ENCODE assay signal across 37 cellular contexts in the genomic region with DNA sequence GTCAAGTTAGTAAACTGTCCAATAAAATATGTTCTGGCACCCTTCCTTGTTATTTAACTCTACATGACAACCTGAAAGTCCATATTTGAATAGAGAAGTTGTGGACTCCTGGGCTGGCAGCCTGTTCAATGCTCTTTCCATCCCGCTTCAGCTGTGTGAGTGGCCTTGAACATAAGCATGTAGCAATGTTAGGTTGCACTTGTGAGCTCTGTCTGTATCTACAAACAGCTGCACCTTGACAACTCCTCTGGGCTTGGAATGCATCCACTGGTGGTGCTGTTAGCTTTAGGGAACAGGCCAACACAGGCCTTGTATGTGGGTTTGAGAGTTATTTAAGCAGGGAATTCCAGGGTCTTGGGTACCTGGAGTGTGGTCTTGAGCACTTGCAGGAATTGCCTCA.
DNase-seq lines count a peak whose midpoint lies in the region; ATAC-seq, FAIRE-seq and TF ChIP-seq lines count a peak whose summit lies in the region.
"Had no signal": no experiment of that assay in that cellular context is flagged by ENCODE, and none has a peak within 500 bp of the region (broad histone marks: within the 10 kb centered on the region; RNA-seq: fewer than 3 reads in every experiment).

No MANE protein-coding gene starts in this region.

- H4K20me1 ChIP-seq in HepG2 (ENCODE audit: insufficient read depth, low read length) (no peaks in the 10 kb centered on the region), GM23338 (replicated peaks; ENCODE audit: insufficient read depth) (no peaks in the 10 kb centered on the region)
- H4K20me1 ChIP-seq: BLaER1; BLaER1 treated with 17β-estradiol and CSF1 and Interleukin-3, amounts not matched to agents 10 nM and 100 nM had no signal

- 13% methylated on average over 1 of the region's 1 CpG for WGBS in HepG2 (ENCODE audit: low lambda C conversion rate)
- 83% methylated on average over 1 of the region's 1 CpG for WGBS in right lobe of liver (ENCODE audit: insufficient coverage, low coverage, low lambda C conversion rate, missing lambda C conversion rate)

- TF ChIP-seq CTCF in HepG2 (CRISPR knock-in tag; IDR thresholded peaks at IDR 0.05), result no peak
- TF ChIP-seq CTCF in right lobe of liver (IDR thresholded peaks at IDR 0.05), result no peak
- no peak for TF ChIP-seq CTCF in GM23338 (conservative IDR thresholded peaks at IDR 0.05; ENCODE audit: low read depth in 2 of 2)

- H3K36me3 ChIP-seq in HepG2 (replicated peaks in 1 of 2; ENCODE audit: control insufficient read depth in 1 of 2, insufficient read depth in 2 of 2, low read length in 2 of 2), result no peaks in the 10 kb centered on the region
- no peaks in the 10 kb centered on the region for H3K36me3 ChIP-seq in right lobe of liver
- H3K36me3 ChIP-seq in GM23338 (ENCODE audit: insufficient read depth), result no peaks in the 10 kb centered on the region
- H3K36me3 ChIP-seq: BE2C had no signal

- ATAC-seq in HepG2 (peak; percentile 93), right lobe of liver (no peak), GM23338 (no peak)
- ATAC-seq in stimulated activated effector memory CD8-positive, alpha-beta T cell treated with anti-CD3 and anti-CD28 coated beads, Interleukin-12 subunit alpha, Interleukin-12 subunit beta, amount 100 ng/mL, for 72 hours, result peak; percentile 8
- ATAC-seq in activated CD4-positive, CD25-positive, alpha-beta regulatory T cell treated with anti-CD3 and anti-CD28 coated beads, Interleukin-2, amount 50 U/mL, for 24 hours, result no peak
- ATAC-seq in activated CD8-positive, alpha-beta memory T cell treated with anti-CD3 and anti-CD28 coated beads, Interleukin-2, amount 10 ng/mL, durations not matched to agents 7 days and 5 days, result no peak
- ATAC-seq: A549; CD8-positive, alpha-beta T cell had no signal

- POLR2A ChIA-PET in HepG2 (lab: Yijun Ruan, JAX), result no interaction called here

- no peak overlapping the region for H2AFZ ChIP-seq in HepG2 (ENCODE audit: low read length)
- H2AFZ ChIP-seq in GM23338, result peak overlapping the region; percentile 40; the same call in 1 of the 2 replicates

- H3K4me1 ChIP-seq in HepG2 (ENCODE audit: insufficient read depth, low read length), result no peaks in the 10 kb centered on the region
- H3K4me1 ChIP-seq in right lobe of liver, result no peaks in the 10 kb centered on the region
- H3K4me1 ChIP-seq in GM23338 (ENCODE audit: insufficient read depth), result no peaks in the 10 kb centered on the region
- H3K4me1 ChIP-seq: A549, BE2C, Caco-2 had no signal

- H3F3A ChIP-seq in GM23338 (replicated peaks; ENCODE audit: low read depth), result no peaks in the 10 kb centered on the region

- H3K9me3 ChIP-seq in HepG2 (ENCODE audit: low read length) (no peaks in the 10 kb centered on the region; the same call in 1 of the 2 replicates), right lobe of liver (no peaks in the 10 kb centered on the region)
- H3K9me3 ChIP-seq: A549, BE2C, Caco-2 had no signal

- no peak overlapping the region for H3K4me3 Mint-ChIP-seq in GM23338
- no peak overlapping the region for H3K4me3 Mint-ChIP-seq in stimulated activated effector memory CD8-positive, alpha-beta T cell treated with anti-CD3 and anti-CD28 coated beads, Interleukin-12 subunit alpha, Interleukin-12 subunit beta, amount 100 ng/mL, for 72 hours
- no peak overlapping the region for H3K4me3 Mint-ChIP-seq in activated CD8-positive, alpha-beta memory T cell treated with anti-CD3 and anti-CD28 coated beads, Interleukin-2, amount 10 ng/mL, durations not matched to agents 7 days and 5 days
- H3K4me3 Mint-ChIP-seq: B cell; CD14-positive monocyte; CD4-positive, alpha-beta memory T cell; CD4-positive, alpha-beta T cell; CD4-positive, CD25-positive, alpha-beta regulatory T cell; CD8-positive, alpha-beta memory T cell; CD8-positive, alpha-beta T cell had no signal

- CTCF ChIA-PET in HepG2 (lab: Yijun Ruan, JAX; ENCODE audit: low intra/inter-chr PET ratio, low total read pairs), result no interaction called here
- CTCF ChIA-PET in activated CD8-positive, alpha-beta memory T cell treated with anti-CD3 and anti-CD28 coated beads, Interleukin-2, amount 10 ng/mL, durations not matched to agents 7 days and 5 days (lab: Charles Lee), result no interaction called here

- peaks cover 8% of the 10 kb centered on the region; the same call in 1 of the 2 replicates for H3K9me2 ChIP-seq in GM23338 (ENCODE audit: insufficient read depth)

- TF ChIP-seq EP300 in HepG2 (IDR thresholded peaks at IDR 0.05; ENCODE audit: low read depth in 2 of 2, low read length in 2 of 2) (no peak), HepG2 (CRISPR knock-in tag; IDR thresholded peaks at IDR 0.05; ENCODE audit: borderline replicate concordance) (no peak)

- H3K27me3 ChIP-seq in HepG2 (ENCODE audit: control insufficient read depth in 1 of 2, insufficient read depth in 2 of 2, low read length in 2 of 2), result no peaks in the 10 kb centered on the region
- no peaks in the 10 kb centered on the region for H3K27me3 ChIP-seq in right lobe of liver
- no peaks in the 10 kb centered on the region for H3K27me3 ChIP-seq in GM23338 (ENCODE audit: insufficient read depth)
- H3K27me3 ChIP-seq: BE2C; BLaER1; BLaER1 treated with 17β-estradiol and CSF1 and Interleukin-3, amounts not matched to agents 10 nM and 100 nM had no signal

- H3K36me3 Mint-ChIP-seq in GM23338 (ENCODE audit: low read depth), result no peaks in the 10 kb centered on the region
- H3K36me3 Mint-ChIP-seq in stimulated activated effector memory CD8-positive, alpha-beta T cell treated with anti-CD3 and anti-CD28 coated beads, Interleukin-12 subunit alpha, Interleukin-12 subunit beta, amount 100 ng/mL, for 72 hours, result no peaks in the 10 kb centered on the region
- no peaks in the 10 kb centered on the region for H3K36me3 Mint-ChIP-seq in activated CD8-positive, alpha-beta memory T cell treated with anti-CD3 and anti-CD28 coated beads, Interleukin-2, amount 10 ng/mL, durations not matched to agents 7 days and 5 days
- H3K36me3 Mint-ChIP-seq: CD14-positive monocyte; CD4-positive, alpha-beta memory T cell; CD4-positive, CD25-positive, alpha-beta regulatory T cell; CD8-positive, alpha-beta memory T cell; CD8-positive, alpha-beta T cell had no signal

- TF ChIP-seq RAD21 in HepG2 (CRISPR knock-in tag; IDR thresholded peaks at IDR 0.05), result no peak

- DNase-seq in HepG2 (ENCODE audit: low spot score) (peak; percentile 15), right lobe of liver (no peak), GM23338 (ENCODE audit: low spot score) (peak; percentile 7), UCSD-AML1 (lab: John Stamatoyannopoulos, UW; ENCODE audit: unreplicated experiment) (peak; percentile 3), D341Med (ENCODE audit: low spot score) (no peak)
- no peak for DNase-seq in stimulated activated effector memory CD8-positive, alpha-beta T cell treated with anti-CD3 and anti-CD28 coated beads, Interleukin-12 subunit alpha, Interleukin-12 subunit beta, amount 100 ng/mL, for 72 hours (ENCODE audit: low spot score in 2 of 2)
- DNase-seq in activated CD8-positive, alpha-beta memory T cell treated with anti-CD3 and anti-CD28 coated beads, Interleukin-2, amount 10 ng/mL, durations not matched to agents 7 days and 5 days, result no peak
- DNase-seq: 8988T; ACHN; AML-193; BE2C; C1 segment of cervical spinal cord; Caco-2; Calu3; CD4-positive, alpha-beta memory T cell; CD4-positive, alpha-beta T cell; CD4-positive, CD25-positive, alpha-beta regulatory T cell; CD8-positive, alpha-beta memory T cell; CD8-positive, alpha-beta T cell; COR-L47; DMS 273 treated with DMSO at 0.1 percent for 48 hours; DMS153; DMS53; DMS79; DMS79 treated with DMSO at 0.1 percent for 48 hours; DND-41; EL had no signal

- no peaks in the 10 kb centered on the region for H3K27me3 Mint-ChIP-seq in GM23338 (ENCODE audit: insufficient read depth, low read depth, poor library complexity)
- peaks cover 19% of the 10 kb centered on the region for H3K27me3 Mint-ChIP-seq in activated CD8-positive, alpha-beta memory T cell treated with anti-CD3 and anti-CD28 coated beads, Interleukin-2, amount 10 ng/mL, durations not matched to agents 7 days and 5 days

- FAIRE-seq in HepG2 (lab: Jason Lieb, UNC), result no peak
- FAIRE-seq: A204.1, A549, D721Med had no signal

- no peaks in the 10 kb centered on the region for H3K79me2 ChIP-seq in HepG2 (ENCODE audit: insufficient read depth, low read length)
- H3K79me2 ChIP-seq in GM23338 (replicated peaks; ENCODE audit: insufficient read depth), result no peaks in the 10 kb centered on the region

- BruUV-seq in HepG2 (replicated peaks; lab: Mats Ljungman, UMichigan), result no TSS peak

- no peak overlapping the region for H3K9ac ChIP-seq in HepG2 (ENCODE audit: insufficient read depth, low read depth, low read length)
- H3K9ac ChIP-seq: BLaER1; BLaER1 treated with 17β-estradiol and CSF1 and Interleukin-3, amounts not matched to agents 10 nM and 100 nM had no signal

- H3K4me3 ChIP-seq in HepG2 (replicated peaks in 1 of 3; ENCODE audit: insufficient read depth in 1 of 3, low read depth in 2 of 3, low read length in 3 of 3), result no peak overlapping the region
- no peak overlapping the region for H3K4me3 ChIP-seq in right lobe of liver
- no peak overlapping the region for H3K4me3 ChIP-seq in GM23338
- H3K4me3 ChIP-seq: A549; BLaER1; BLaER1 treated with 17β-estradiol and CSF1 and Interleukin-3, amounts not matched to agents 10 nM and 100 nM had no signal

- H3K27ac ChIP-seq in HepG2 (ENCODE audit: extremely low read length, insufficient read depth, low read length) (no peak overlapping the region), right lobe of liver (no peak overlapping the region), GM23338 (ENCODE audit: low read depth) (no peak overlapping the region)
- H3K27ac ChIP-seq: 22Rv1; A549; BLaER1; BLaER1 treated with 17β-estradiol and CSF1 and Interleukin-3, amounts not matched to agents 10 nM and 100 nM; C4-2B had no signal

- H3K27ac Mint-ChIP-seq in GM23338, result no peak overlapping the region
- H3K27ac Mint-ChIP-seq in stimulated activated effector memory CD8-positive, alpha-beta T cell treated with anti-CD3 and anti-CD28 coated beads, Interleukin-12 subunit alpha, Interleukin-12 subunit beta, amount 100 ng/mL, for 72 hours, result no peak overlapping the region
- no peak overlapping the region for H3K27ac Mint-ChIP-seq in activated CD8-positive, alpha-beta memory T cell treated with anti-CD3 and anti-CD28 coated beads, Interleukin-2, amount 10 ng/mL, durations not matched to agents 7 days and 5 days
- H3K27ac Mint-ChIP-seq: B cell; CD4-positive, alpha-beta memory T cell; CD4-positive, alpha-beta T cell; CD4-positive, CD25-positive, alpha-beta regulatory T cell; CD8-positive, alpha-beta memory T cell; CD8-positive, alpha-beta T cell had no signal

- no peaks in the 10 kb centered on the region for H3K4me1 Mint-ChIP-seq in GM23338
- H3K4me1 Mint-ChIP-seq in stimulated activated effector memory CD8-positive, alpha-beta T cell treated with anti-CD3 and anti-CD28 coated beads, Interleukin-12 subunit alpha, Interleukin-12 subunit beta, amount 100 ng/mL, for 72 hours, result no peaks in the 10 kb centered on the region
- H3K4me1 Mint-ChIP-seq in activated CD8-positive, alpha-beta memory T cell treated with anti-CD3 and anti-CD28 coated beads, Interleukin-2, amount 10 ng/mL, durations not matched to agents 7 days and 5 days, result no peaks in the 10 kb centered on the region
- H3K4me1 Mint-ChIP-seq: CD14-positive monocyte; CD4-positive, alpha-beta memory T cell; CD4-positive, CD25-positive, alpha-beta regulatory T cell; CD8-positive, alpha-beta memory T cell had no signal

- H3K4me2 ChIP-seq in HepG2 (ENCODE audit: low read depth, low read length) (no peak overlapping the region), GM23338 (no peak overlapping the region)
- H3K4me2 ChIP-seq: A549; BLaER1; BLaER1 treated with 17β-estradiol and CSF1 and Interleukin-3, amounts not matched to agents 10 nM and 100 nM had no signal

- in situ Hi-C loops in HepG2 (cut with HindIII; ENCODE audit: extremely low pct_ligation_motif_present, low pct_unique_long_range_greater_than_20kb), result no loop called here

- intact Hi-C loops in HepG2 (cut with micrococcal nuclease; ENCODE audit: unreplicated experiment), result no loop called here
- intact Hi-C loops in right lobe of liver (cut with DNase I), result no loop called here

- TF ChIP-seq POLR2A in HepG2 (IDR thresholded peaks at IDR 0.05; ENCODE audit: insufficient read depth in 1 of 2, low read depth in 2 of 2, low read length in 2 of 2) (no peak), right lobe of liver (IDR thresholded peaks at IDR 0.05) (no peak)

- H3K9me3 Mint-ChIP-seq in GM23338, result peaks cover 2% of the 10 kb centered on the region; the same call in 1 of the 3 replicates
- no peaks in the 10 kb centered on the region for H3K9me3 Mint-ChIP-seq in stimulated activated effector memory CD8-positive, alpha-beta T cell treated with anti-CD3 and anti-CD28 coated beads, Interleukin-12 subunit alpha, Interleukin-12 subunit beta, amount 100 ng/mL, for 72 hours
- H3K9me3 Mint-ChIP-seq in activated CD8-positive, alpha-beta memory T cell treated with anti-CD3 and anti-CD28 coated beads, Interleukin-2, amount 10 ng/mL, durations not matched to agents 7 days and 5 days (ENCODE audit: low read depth), result no peaks in the 10 kb centered on the region
- H3K9me3 Mint-ChIP-seq: CD4-positive, CD25-positive, alpha-beta regulatory T cell; CD8-positive, alpha-beta memory T cell; CD8-positive, alpha-beta T cell had no signal

Comparison
In these comparisons a context has a peak if more than half of its experiments do, and no peak if none do; other contexts are left out.
1. ATAC-seq: peak in HepG2 (single experiment) and stimulated activated effector memory CD8-positive, alpha-beta T cell treated with anti-CD3 and anti-CD28 coated beads, Interleukin-12 subunit alpha, Interleukin-12 subunit beta, amount 100 ng/mL, for 72 hours (single experiment); none in right lobe of liver (0 of 4), GM23338 (single experiment), activated CD4-positive, CD25-positive, alpha-beta regulatory T cell treated with anti-CD3 and anti-CD28 coated beads, Interleukin-2, amount 50 U/mL, for 24 hours (0 of 2) and activated CD8-positive, alpha-beta memory T cell treated with anti-CD3 and anti-CD28 coated beads, Interleukin-2, amount 10 ng/mL, durations not matched to agents 7 days and 5 days (single experiment).
2. DNase-seq: peak in HepG2 (single experiment), GM23338 (single experiment) and UCSD-AML1 (single experiment); none in right lobe of liver (0 of 3), stimulated activated effector memory CD8-positive, alpha-beta T cell treated with anti-CD3 and anti-CD28 coated beads, Interleukin-12 subunit alpha, Interleukin-12 subunit beta, amount 100 ng/mL, for 72 hours (0 of 2), activated CD8-positive, alpha-beta memory T cell treated with anti-CD3 and anti-CD28 coated beads, Interleukin-2, amount 10 ng/mL, durations not matched to agents 7 days and 5 days (single experiment) and D341Med (single experiment).